In the genomic region with DNA sequence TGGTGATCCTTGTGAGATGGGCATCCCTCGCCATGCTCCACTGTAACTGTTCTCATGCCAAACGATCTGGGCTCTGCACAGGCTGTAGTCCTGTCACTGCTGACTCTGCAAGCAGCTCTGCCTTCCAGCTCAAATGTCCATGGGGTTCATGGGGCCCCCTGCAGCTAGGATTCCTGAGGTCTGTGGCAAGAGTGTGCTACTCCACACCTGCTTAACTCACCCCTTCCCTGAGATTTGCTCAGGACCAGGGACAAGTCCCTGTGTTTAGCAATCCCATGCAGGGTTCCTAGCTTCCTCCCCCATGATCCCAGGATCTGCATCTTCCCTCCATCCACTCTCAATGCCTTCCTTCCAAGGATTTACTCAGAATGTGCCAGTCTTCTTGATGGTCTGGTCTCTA, we compare ENCODE assay signal across 1 cellular context.
TF ChIP-seq lines count a peak whose summit lies in the region.

No MANE protein-coding gene starts in this region.

TF ChIP-seq in H1, 55 proteins besides CTCF, POLR2A, EP300 and RAD21:
- peak; percentile 31; the same call in 1 of the 2 replicates for TF ChIP-seq CEBPB (IDR thresholded peaks at IDR 0.05; ENCODE audit: low read depth, low read length)
- no peak for TF ChIP-seq HDAC6 (IDR thresholded peaks at IDR 0.05; ENCODE audit: low read depth, low read length)
- TF ChIP-seq BRCA1 (IDR thresholded peaks at IDR 0.05; ENCODE audit: low read depth, low read length), result no peak
